ENCODE assay signal across 9 cellular contexts in genomic region chr2:200964498-200964897, GRCh38. TPM values are rescaled to one million over a fixed set of nuclear protein-coding genes. Genes with fewer than 3 reads are reported as not detected.
DNase-seq lines count a peak whose midpoint lies in the region; ATAC-seq, FAIRE-seq and TF ChIP-seq lines count a peak whose summit lies in the region.
"Had no signal": no experiment of that assay in that cellular context is flagged by ENCODE, and none has a peak within 500 bp of the region (broad histone marks: within the 10 kb centered on the region; RNA-seq: fewer than 3 reads in every experiment).

No MANE protein-coding gene starts in this region.

- H3K9ac ChIP-seq in SK-N-SH: peak overlapping the region; percentile 81

- peak overlapping the region; percentile 96 for H2AFZ ChIP-seq in SK-N-SH (ENCODE audit: low read depth)

- WGBS in SK-N-SH (ENCODE audit: low lambda C conversion rate): 16% methylated on average over 6 of the region's 6 CpGs
- 20 to 55% (median 41%) methylated on average over 6 of the region's 6 CpGs for WGBS in small intestine, 3 donors

- TF ChIP-seq EP300 in SK-N-SH (IDR thresholded peaks at IDR 0.05; ENCODE audit: borderline replicate concordance in 1 of 2, low read depth in 1 of 2, low read length in 1 of 2): no peak

- CTCF ChIA-PET in SK-N-SH (lab: Yijun Ruan, JAX): interaction anchor here (1.3 to 6.2 kb wide), 8 partner anchors 11 to 213 kb away, joined by 4 to 57 read pairs (median 7); partner anchors contain the start of genes HYCC2 and NDUFB3

- peak overlapping the region; percentile 82 to 88 for H3K4me3 ChIP-seq in SK-N-SH (ENCODE audit: low read depth in 2 of 2, low read length in 1 of 2)
- peak overlapping the region in 1 of 2 donors; percentile 80 for H3K4me3 ChIP-seq in small intestine (ENCODE audit: low read depth in 1 of 2, low read length in 2 of 2)

- peak; percentile 25 for DNase-seq in DMS 273 (lab: John Stamatoyannopoulos, UW; ENCODE audit: unreplicated experiment)
- DNase-seq in DMS 273 treated with DMSO at 0.1 percent for 48 hours (lab: John Stamatoyannopoulos, UW): no peak
- DNase-seq in SK-N-SH: no peak
- DNase-seq in foreskin keratinocyte: peak in 1 of 2 donors; percentile 17
- DNase-seq in small intestine: peak; percentile 28
- no peak for DNase-seq in stimulated activated CD4-positive, alpha-beta T cell treated with anti-CD3 and anti-CD28 coated beads, Interleukin-1b, Interleukin-23, amount 100 ng/mL, for 48 hours
- no peak for DNase-seq in NCI-H82 (lab: John Stamatoyannopoulos, UW)

- POLR2A ChIA-PET in SK-N-SH (lab: Yijun Ruan, JAX): interaction anchor here (0.6 to 0.8 kb wide), 2 partner anchors 19 to 37 kb away, joined by 4 to 5 read pairs; no protein-coding TSS in a partner anchor

- peaks cover 14% of the 10 kb centered on the region for H3F3A ChIP-seq in SK-N-SH (replicated peaks; ENCODE audit: insufficient read depth)

- no peak for ATAC-seq in foreskin keratinocyte
- no peak for ATAC-seq in GM19467 (IDR thresholded peaks at IDR 0.05; ENCODE audit: unreplicated experiment)

- H3K27ac ChIP-seq in SK-N-SH (ENCODE audit: low read depth in 2 of 2, low read length in 1 of 2): peak overlapping the region; percentile 29 to 75; a peak in 2 of 4 replicates
- peak overlapping the region; percentile 70 for H3K27ac ChIP-seq in foreskin keratinocyte
- peak overlapping the region in 1 of 2 donors; percentile 50 for H3K27ac ChIP-seq in small intestine (ENCODE audit: low read depth in 1 of 2, low read length in 1 of 2)

- no peaks in the 10 kb centered on the region for H3K27me3 ChIP-seq in SK-N-SH (ENCODE audit: insufficient read depth)
- no peaks in the 10 kb centered on the region for H3K27me3 ChIP-seq in foreskin keratinocyte
- no peaks in the 10 kb centered on the region for H3K27me3 ChIP-seq in small intestine (ENCODE audit: control insufficient read depth in 2 of 2, insufficient read depth in 2 of 2, low read length in 2 of 2)

- TF ChIP-seq CTCF in SK-N-SH (IDR thresholded peaks at IDR 0.05) (no peak), foreskin keratinocyte (conservative IDR thresholded peaks at IDR 0.05) (no peak)

- peaks cover 65% of the 10 kb centered on the region for H3K79me2 ChIP-seq in SK-N-SH (ENCODE audit: insufficient read depth)

- H3K36me3 ChIP-seq in SK-N-SH (replicated peaks in 1 of 2; ENCODE audit: control insufficient read depth in 1 of 2, insufficient read depth in 2 of 2, low read length in 1 of 2) (no peaks in the 10 kb centered on the region), small intestine (ENCODE audit: control insufficient read depth in 2 of 2, insufficient read depth in 2 of 2, low read length in 2 of 2) (no peaks in the 10 kb centered on the region)

- FAIRE-seq in small intestine (lab: Jason Lieb, UNC): no peak
- FAIRE-seq: A204.1 had no signal

- H3K9me2 ChIP-seq in SK-N-SH: no peaks in the 10 kb centered on the region

- H4K20me1 ChIP-seq in SK-N-SH (ENCODE audit: insufficient read depth): no peaks in the 10 kb centered on the region

- H3K4me2 ChIP-seq in SK-N-SH: peak overlapping the region; percentile 81

- H3K4me1 ChIP-seq in SK-N-SH (ENCODE audit: control insufficient read depth in 1 of 2, insufficient read depth in 2 of 2, low read depth in 1 of 2, low read length in 1 of 2): peaks cover 11 to 12% of the 10 kb centered on the region in 2 experiments; a peak in 3 of 4 replicates
- H3K4me1 ChIP-seq in foreskin keratinocyte: peaks cover 33% of the 10 kb centered on the region
- H3K4me1 ChIP-seq in small intestine (ENCODE audit: control insufficient read depth in 2 of 2, insufficient read depth in 1 of 2, low read depth in 1 of 2, low read length in 1 of 2): peaks cover 2 to 4% of the 10 kb centered on the region in 2 donors

- no peak for TF ChIP-seq RAD21 in SK-N-SH (IDR thresholded peaks at IDR 0.05; ENCODE audit: low read length)

- no peaks in the 10 kb centered on the region for H3K9me3 ChIP-seq in SK-N-SH
- no peaks in the 10 kb centered on the region for H3K9me3 ChIP-seq in small intestine (ENCODE audit: control insufficient read depth, low read depth)

TF ChIP-seq in SK-N-SH, 30 proteins besides CTCF, POLR2A, EP300 and RAD21:
- TF ChIP-seq MEF2A (IDR thresholded peaks at IDR 0.05; ENCODE audit: borderline replicate concordance, low read depth) (no peak), MXI1 (IDR thresholded peaks at IDR 0.05; ENCODE audit: low read depth, low read length) (no peak), RCOR1 (IDR thresholded peaks at IDR 0.05; ENCODE audit: low read length) (no peak), TEAD4 (IDR thresholded peaks at IDR 0.05; ENCODE audit: borderline replicate concordance, insufficient read depth) (no peak), TCF12 (IDR thresholded peaks at IDR 0.05) (no peak), RXRA (IDR thresholded peaks at IDR 0.05; ENCODE audit: borderline replicate concordance, low read depth) (no peak), NRF1 (IDR thresholded peaks at IDR 0.05; ENCODE audit: low read depth, low read length) (no peak), JUND (IDR thresholded peaks at IDR 0.05) (no peak), SMC3 (IDR thresholded peaks at IDR 0.05; ENCODE audit: low read depth, low read length) (no peak), MAX (IDR thresholded peaks at IDR 0.05; ENCODE audit: low read depth) (no peak), EZH2phosphoT487 (IDR thresholded peaks at IDR 0.05; ENCODE audit: borderline replicate concordance, low read depth) (no peak), NFIC (IDR thresholded peaks at IDR 0.05; ENCODE audit: borderline replicate concordance) (no peak), ZBTB33 (IDR thresholded peaks at IDR 0.05; ENCODE audit: borderline replicate concordance, low read depth) (no peak), FOXM1 (IDR thresholded peaks at IDR 0.05; ENCODE audit: low read depth) (no peak), TAF1 (IDR thresholded peaks at IDR 0.05; ENCODE audit: borderline replicate concordance, low read depth, low read length) (no peak), FOSL2 (IDR thresholded peaks at IDR 0.05; ENCODE audit: borderline replicate concordance, low read depth) (no peak)
- TF ChIP-seq, protein P1, sequence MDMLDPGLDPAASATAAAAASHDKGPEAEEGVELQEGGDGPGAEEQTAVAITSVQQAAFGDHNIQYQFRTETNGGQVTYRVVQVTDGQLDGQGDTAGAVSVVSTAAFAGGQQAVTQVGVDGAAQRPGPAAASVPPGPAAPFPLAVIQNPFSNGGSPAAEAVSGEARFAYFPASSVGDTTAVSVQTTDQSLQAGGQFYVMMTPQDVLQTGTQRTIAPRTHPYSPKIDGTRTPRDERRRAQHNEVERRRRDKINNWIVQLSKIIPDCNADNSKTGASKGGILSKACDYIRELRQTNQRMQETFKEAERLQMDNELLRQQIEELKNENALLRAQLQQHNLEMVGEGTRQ (IDR thresholded peaks at IDR 0.05; ENCODE audit: borderline replicate concordance, low read depth, low read length): no peak
- TF ChIP-seq, protein P2, sequence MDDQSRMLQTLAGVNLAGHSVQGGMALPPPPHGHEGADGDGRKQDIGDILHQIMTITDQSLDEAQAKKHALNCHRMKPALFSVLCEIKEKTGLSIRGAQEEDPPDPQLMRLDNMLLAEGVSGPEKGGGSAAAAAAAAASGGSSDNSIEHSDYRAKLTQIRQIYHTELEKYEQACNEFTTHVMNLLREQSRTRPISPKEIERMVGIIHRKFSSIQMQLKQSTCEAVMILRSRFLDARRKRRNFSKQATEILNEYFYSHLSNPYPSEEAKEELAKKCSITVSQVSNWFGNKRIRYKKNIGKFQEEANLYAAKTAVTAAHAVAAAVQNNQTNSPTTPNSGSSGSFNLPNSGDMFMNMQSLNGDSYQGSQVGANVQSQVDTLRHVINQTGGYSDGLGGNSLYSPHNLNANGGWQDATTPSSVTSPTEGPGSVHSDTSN (IDR thresholded peaks at IDR 0.05): no peak

RNA-seq across cellular contexts. Expression of gene ORC2, which starts 1.0 kb away (rescaled TPM):
- 3.4 and 3.9 TPM in 2 replicates for polyA plus RNA-seq in SK-N-SH (2012; rRNA removed)
- polyA plus RNA-seq in SK-N-SH (2012; cell fraction: cytosol; rRNA removed): 5.3 and 5.7 TPM in 2 replicates
- 5.7 and 12.3 TPM in 2 replicates for polyA plus RNA-seq in SK-N-SH (2012; cell fraction: nucleus; rRNA removed)
- 29.7 and 31.8 TPM in 2 replicates for total RNA-seq in foreskin keratinocyte
- 12.1 and 16.0 TPM in 2 replicates for polyA plus RNA-seq in foreskin keratinocyte
- 10 to 100 TPM in 2 of 3 donors, 1 to 10 TPM in 1; 8.9 to 11.8 (median 11.0) TPM for polyA plus RNA-seq in small intestine

Comparison
In these comparisons a context has a peak if more than half of its experiments do, and no peak if none do; other contexts are left out.
1. DNase-seq: peak in DMS 273 (single experiment) and small intestine (single experiment); none in DMS 273 treated with DMSO at 0.1 percent for 48 hours (single experiment), SK-N-SH (single experiment), stimulated activated CD4-positive, alpha-beta T cell treated with anti-CD3 and anti-CD28 coated beads, Interleukin-1b, Interleukin-23, amount 100 ng/mL, for 48 hours (single experiment) and NCI-H82 (single experiment).